8 cellular contexts compared by ENCODE assay signal in the genomic region with DNA sequence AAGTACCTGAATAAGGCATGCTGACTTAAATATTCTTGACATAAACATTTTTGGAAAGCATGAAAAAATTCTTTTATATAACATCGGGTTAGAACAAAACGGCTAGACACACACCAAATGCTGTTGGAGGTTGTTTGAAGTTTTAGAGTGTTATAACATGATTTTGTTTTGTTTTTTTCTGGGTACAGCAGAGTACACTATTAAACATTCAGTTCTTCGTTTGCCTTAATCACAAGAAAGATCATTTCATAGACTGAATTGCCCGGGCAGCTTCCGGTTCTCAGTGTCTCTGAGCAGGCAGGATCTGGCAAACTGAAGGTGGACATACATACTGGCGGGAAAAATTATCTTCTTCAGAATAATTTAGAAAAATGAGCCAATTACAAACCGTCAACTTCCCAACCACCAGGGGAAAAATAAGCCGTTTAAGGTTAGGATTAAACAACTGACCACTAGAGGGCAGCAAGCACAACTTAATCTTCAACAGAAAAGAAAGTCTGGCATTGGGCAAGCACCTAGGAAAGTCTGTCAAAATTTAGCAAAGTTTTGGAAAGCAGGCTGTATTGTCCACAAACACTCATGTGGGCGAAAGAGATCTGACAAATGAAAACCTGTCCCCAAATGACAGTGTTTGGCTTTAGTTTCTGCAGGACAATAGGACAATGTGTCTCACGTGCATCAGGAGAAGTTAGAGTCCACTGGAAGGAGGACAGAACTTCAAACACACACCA. TPM values are rescaled to one million over a fixed set of nuclear protein-coding genes. Genes with fewer than 3 reads are reported as not detected.
A peak's percentile ranks its signal among the peaks of the same experiment; 100 is the strongest.
DNase-seq lines count a peak whose midpoint lies in the region; ATAC-seq, FAIRE-seq and TF ChIP-seq lines count a peak whose summit lies in the region.

No MANE protein-coding gene starts in this region.

- H3K4me1 ChIP-seq in NT2/D1 (ENCODE audit: insufficient read depth, insufficient read length): peaks cover 18% of the 10 kb centered on the region

- peak overlapping the region; percentile 78 for H3K4me3 Mint-ChIP-seq in activated T-cell treated with anti-CD3 and anti-CD28 coated beads, Interleukin-2, amount 50 U/mL, for 4 hours
- peak overlapping the region in 2 of 3 experiments; percentile 15 to 17 for H3K4me3 Mint-ChIP-seq in nephron

- H3K27ac Mint-ChIP-seq in nephron: peak overlapping the region; percentile 62 to 77 (median 72)

- DNase-seq in AG10803 (ENCODE audit: low read depth): peak; percentile 89
- DNase-seq in Jurkat, Clone E6-1 (ENCODE audit: low read depth, low spot score): peak; percentile 92
- DNase-seq in NT2/D1 (ENCODE audit: low read depth, low spot score): peak; percentile 80
- peak; percentile 50 for DNase-seq in activated T-cell treated with anti-CD3 and anti-CD28 coated beads, Interleukin-2, amount 50 U/mL, for 4 hours
- peak; percentile 94 for DNase-seq in fibroblast of mammary gland (ENCODE audit: low read depth)
- peak; percentile 87 for DNase-seq in urothelium cell line (ENCODE audit: low spot score)

- H3K4me3 ChIP-seq in AG10803 (ENCODE audit: low read length) (peak overlapping the region; percentile 38), NT2/D1 (ENCODE audit: insufficient read length, low read depth) (no peak overlapping the region), fibroblast of mammary gland (ENCODE audit: control insufficient read depth, low read depth, low read length) (no peak overlapping the region)
- H3K4me3 ChIP-seq in Jurkat, Clone E6-1 (ENCODE audit: low read length): no peak overlapping the region

- TF ChIP-seq CTCF in AG10803 (conservative IDR thresholded peaks at IDR 0.05; ENCODE audit: low read length) (peak; percentile 88), fibroblast of mammary gland (conservative IDR thresholded peaks at IDR 0.05; ENCODE audit: control insufficient read depth, insufficient read depth, low read depth, low read length) (peak; percentile 79), nephron (IDR thresholded peaks at IDR 0.05; ENCODE audit: unreplicated experiment in 3 of 3) (peak; percentile 89 to 94 (median 89))

- ATAC-seq in GM18517 (IDR thresholded peaks at IDR 0.05; ENCODE audit: unreplicated experiment): peak; percentile 53
- peak; percentile 51 to 52 for ATAC-seq in activated T-cell treated with anti-CD3 and anti-CD28 coated beads, Interleukin-2, amount 50 U/mL, for 4 hours

- H3K27me3 ChIP-seq in NT2/D1 (ENCODE audit: insufficient read depth, insufficient read length): no peaks in the 10 kb centered on the region

- H3K9me3 ChIP-seq in NT2/D1 (ENCODE audit: insufficient read depth, low read length): no peaks in the 10 kb centered on the region

- peaks cover 90% of the 10 kb centered on the region for H3K36me3 ChIP-seq in NT2/D1 (ENCODE audit: insufficient read depth, insufficient read length, low read length)

- FAIRE-seq in urothelium cell line (lab: Jason Lieb, UNC): no peak

- no peak overlapping the region for H3K9ac ChIP-seq in NT2/D1 (ENCODE audit: insufficient read length, low read depth)

- no peaks in the 10 kb centered on the region for H3K27me3 Mint-ChIP-seq in activated T-cell treated with anti-CD3 and anti-CD28 coated beads, Interleukin-2, amount 50 U/mL, for 4 hours (ENCODE audit: low read depth)
- H3K27me3 Mint-ChIP-seq in nephron (ENCODE audit: low read depth): no peaks in the 10 kb centered on the region

- H3K9me3 Mint-ChIP-seq in activated T-cell treated with anti-CD3 and anti-CD28 coated beads, Interleukin-2, amount 50 U/mL, for 4 hours: no peaks in the 10 kb centered on the region
- no peaks in the 10 kb centered on the region for H3K9me3 Mint-ChIP-seq in nephron

- peaks cover 90% of the 10 kb centered on the region for H3K4me1 Mint-ChIP-seq in activated T-cell treated with anti-CD3 and anti-CD28 coated beads, Interleukin-2, amount 50 U/mL, for 4 hours (ENCODE audit: low read depth)
- H3K4me1 Mint-ChIP-seq in nephron: peaks cover 30% of the 10 kb centered on the region

- H3K36me3 Mint-ChIP-seq in activated T-cell treated with anti-CD3 and anti-CD28 coated beads, Interleukin-2, amount 50 U/mL, for 4 hours (ENCODE audit: insufficient read depth): peaks cover 56% of the 10 kb centered on the region
- H3K36me3 Mint-ChIP-seq in nephron (ENCODE audit: low read depth): peaks cover 65% of the 10 kb centered on the region

RNA-seq across cellular contexts. Expression of a gene that starts 15.0 kb away (rescaled TPM):
- polyA plus RNA-seq in Jurkat, Clone E6-1 (2012; ENCODE audit: insufficient read depth, insufficient read length): 20.9 TPM
- total RNA-seq in activated T-cell treated with anti-CD3 and anti-CD28 coated beads, Interleukin-2, amount 50 U/mL, for 4 hours: 10 to 100 TPM; 25.9 to 27.8 (median 26.4) TPM
